In genomic region chr15:83219026-83219425, GRCh38 we compare ENCODE assay signal across 24 cellular contexts.
"Had no signal": no experiment of that assay in that cellular context is flagged by ENCODE, and none has a peak within 500 bp of the region (broad histone marks: within the 10 kb centered on the region; RNA-seq: fewer than 3 reads in every experiment).

No MANE protein-coding gene starts in this region.

- DNase-seq: activated B cell treated with CpG ODN at 0.5 μM for 24 hours; activated CD4-positive, alpha-beta memory T cell treated with anti-CD3 and anti-CD28 coated beads for 36 hours; activated CD4-positive, alpha-beta T cell treated with anti-CD3 and anti-CD28 coated beads for 1 hour; activated CD4-positive, alpha-beta T cell treated with anti-CD3 and anti-CD28 coated beads, Interleukin-2, amount 10 ng/mL, durations not matched to agents 24 days and 14 days; activated gamma-delta T cell treated with Interleukin-2 at 50 U/mL for 16 hours; activated naive CD4-positive, alpha-beta T cell treated with anti-CD3 and anti-CD28 coated beads, Interleukin-2, amount 10 ng/mL, durations not matched to agents 7 days and 5 days; activated naive CD8-positive, alpha-beta T cell treated with anti-CD3 and anti-CD28 coated beads for 36 hours; activated T-cell treated with anti-CD3 and anti-CD28 coated beads, Interleukin-2, amount 50 U/mL, for 72 hours; anterior cingulate cortex; caudate nucleus; colonic mucosa; KG1; MM.1S; NCI-H1105; NCI-H1436 treated with DMSO at 0.1 percent for 48 hours; NCI-H187; NCI-H2081 treated with DMSO at 0.1 percent for 48 hours; NCI-H2227 treated with DMSO at 0.1 percent for 48 hours; NCI-H446 treated with DMSO at 0.1 percent for 48 hours; NCI-H526; NCI-H774; Peyer's patch; SHP77 treated with DMSO at 0.1 percent for 48 hours had no signal

- H3K36me3 ChIP-seq: breast epithelium, colonic mucosa, Peyer's patch had no signal

- H3K27me3 ChIP-seq: breast epithelium, colonic mucosa, Peyer's patch had no signal

- H3K4me3 ChIP-seq: breast epithelium, colonic mucosa, Peyer's patch had no signal

- H3K27ac ChIP-seq: breast epithelium, colonic mucosa, Peyer's patch had no signal
